8 cellular contexts compared by ENCODE assay signal in genomic region chr2:159797468-159798375, GRCh38. TPM values are rescaled to one million over a fixed set of nuclear protein-coding genes. Genes with fewer than 3 reads are reported as not detected.
DNase-seq lines count a peak whose midpoint lies in the region; ATAC-seq and TF ChIP-seq lines count a peak whose summit lies in the region.

A gene with protein sequence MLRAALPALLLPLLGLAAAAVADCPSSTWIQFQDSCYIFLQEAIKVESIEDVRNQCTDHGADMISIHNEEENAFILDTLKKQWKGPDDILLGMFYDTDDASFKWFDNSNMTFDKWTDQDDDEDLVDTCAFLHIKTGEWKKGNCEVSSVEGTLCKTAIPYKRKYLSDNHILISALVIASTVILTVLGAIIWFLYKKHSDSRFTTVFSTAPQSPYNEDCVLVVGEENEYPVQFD (minus strand): TSS chr2:159798208. CDS start chr2:159798198, 10 bp downstream.

- H3K27ac ChIP-seq in SK-N-SH (ENCODE audit: low read depth in 2 of 2, low read length in 1 of 2) = no peak within 1 kb of the TSS; a peak in 1 of 4 replicates

- TF ChIP-seq CTCF in SK-N-SH (IDR thresholded peaks at IDR 0.05) = no peak
- no peak for TF ChIP-seq CTCF in astrocyte of the cerebellum (IDR thresholded peaks at IDR 0.05; ENCODE audit: low read depth, low read length, missing control alignments)

- no peak for TF ChIP-seq RAD21 in SK-N-SH (IDR thresholded peaks at IDR 0.05; ENCODE audit: low read length)

- H3K9me3 ChIP-seq in SK-N-SH = no peaks in the 10 kb centered on the region

- 8% methylated on average over 29 of the region's 83 CpGs for WGBS in SK-N-SH (ENCODE audit: low lambda C conversion rate)

- ATAC-seq in GM18517 (IDR thresholded peaks at IDR 0.05; ENCODE audit: unreplicated experiment) = peak; percentile 50
- ATAC-seq in HG03066 (IDR thresholded peaks at IDR 0.05; ENCODE audit: low read depth, unreplicated experiment) = peak; percentile 64
- ATAC-seq in HG03469 (IDR thresholded peaks at IDR 0.05; ENCODE audit: unreplicated experiment) = no peak

- in situ Hi-C loops in astrocyte of the cerebellum (cut with HindIII; ENCODE audit: low sequenced_read_pairs) = no loop called here

- H3K36me3 ChIP-seq in SK-N-SH (replicated peaks in 1 of 2; ENCODE audit: control insufficient read depth in 1 of 2, insufficient read depth in 2 of 2, low read length in 1 of 2) = no peaks in the 10 kb centered on the region

- POLR2A ChIA-PET in SK-N-SH (lab: Yijun Ruan, JAX) = interaction anchor here (0.7 kb wide), 1 partner anchor 195 kb away, joined by 3 read pairs; no protein-coding TSS in a partner anchor

- DNase-seq in AG08395 (ENCODE audit: low spot score) (peak; percentile 74), SK-N-SH (peak; percentile 87), astrocyte of the cerebellum (ENCODE audit: low read depth) (no peak), hypothalamus (lab: John Stamatoyannopoulos, UW) (peak in 39 of 51 donors; percentile 16 to 74 (median 37)), retina (peak; percentile 74)

- no peaks in the 10 kb centered on the region for H3K9me2 ChIP-seq in SK-N-SH

- H3K9ac ChIP-seq in SK-N-SH = peak within 1 kb of the TSS; percentile 62

- H3K79me2 ChIP-seq in SK-N-SH (ENCODE audit: insufficient read depth) = no peaks in the 10 kb centered on the region

- peak within 1 kb of the TSS; percentile 74 for H3K4me2 ChIP-seq in SK-N-SH

- peak within 1 kb of the TSS; percentile 92 for H2AFZ ChIP-seq in SK-N-SH (ENCODE audit: low read depth)

- H3F3A ChIP-seq in SK-N-SH (replicated peaks; ENCODE audit: insufficient read depth) = peaks cover 4% of the 10 kb centered on the region

- no peaks in the 10 kb centered on the region for H4K20me1 ChIP-seq in SK-N-SH (ENCODE audit: insufficient read depth)

- peak within 1 kb of the TSS; percentile 76 to 89 for H3K4me3 ChIP-seq in SK-N-SH (ENCODE audit: low read depth in 2 of 2, low read length in 1 of 2)
- peak within 1 kb of the TSS; percentile 78 for H3K4me3 ChIP-seq in astrocyte of the cerebellum (ENCODE audit: low read depth, low read length)

- H3K4me1 ChIP-seq in SK-N-SH (ENCODE audit: control insufficient read depth in 1 of 2, insufficient read depth in 2 of 2, low read depth in 1 of 2, low read length in 1 of 2) = no peaks in the 10 kb centered on the region; a peak in 1 of 4 replicates

- CTCF ChIA-PET in SK-N-SH (lab: Yijun Ruan, JAX) = interaction anchor here (1.3 kb wide), 1 partner anchor 10 kb away, joined by 9 read pairs; no protein-coding TSS in a partner anchor

- TF ChIP-seq EP300 in SK-N-SH (IDR thresholded peaks at IDR 0.05; ENCODE audit: borderline replicate concordance in 1 of 2, low read depth in 1 of 2, low read length in 1 of 2) = no peak

- no peaks in the 10 kb centered on the region for H3K27me3 ChIP-seq in SK-N-SH (ENCODE audit: insufficient read depth)

TF ChIP-seq in SK-N-SH, 30 proteins besides CTCF, POLR2A, EP300 and RAD21:
- TF ChIP-seq, protein P1, sequence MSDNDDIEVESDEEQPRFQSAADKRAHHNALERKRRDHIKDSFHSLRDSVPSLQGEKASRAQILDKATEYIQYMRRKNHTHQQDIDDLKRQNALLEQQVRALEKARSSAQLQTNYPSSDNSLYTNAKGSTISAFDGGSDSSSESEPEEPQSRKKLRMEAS (IDR thresholded peaks at IDR 0.05; ENCODE audit: low read depth) = peak; percentile 33; the same call in 1 of the 2 replicates
- TF ChIP-seq NRF1 (IDR thresholded peaks at IDR 0.05; ENCODE audit: low read depth, low read length) (peak; percentile 33; the same call in 1 of the 2 replicates), FOXJ3 (CRISPR knock-in tag; IDR thresholded peaks at IDR 0.05) (no peak)

RNA-seq across cellular contexts. Expression of the gene that starts here (rescaled TPM):
- polyA plus RNA-seq in SK-N-SH (2012; rRNA removed) = 4.4 and 5.1 TPM in 2 replicates
- polyA plus RNA-seq in SK-N-SH (2012; cell fraction: cytosol; rRNA removed) = 6.4 and 7.1 TPM in 2 replicates
- polyA plus RNA-seq in SK-N-SH (2012; cell fraction: nucleus; rRNA removed) = 1.3 and 2.1 TPM in 2 replicates
